In the genomic region with DNA sequence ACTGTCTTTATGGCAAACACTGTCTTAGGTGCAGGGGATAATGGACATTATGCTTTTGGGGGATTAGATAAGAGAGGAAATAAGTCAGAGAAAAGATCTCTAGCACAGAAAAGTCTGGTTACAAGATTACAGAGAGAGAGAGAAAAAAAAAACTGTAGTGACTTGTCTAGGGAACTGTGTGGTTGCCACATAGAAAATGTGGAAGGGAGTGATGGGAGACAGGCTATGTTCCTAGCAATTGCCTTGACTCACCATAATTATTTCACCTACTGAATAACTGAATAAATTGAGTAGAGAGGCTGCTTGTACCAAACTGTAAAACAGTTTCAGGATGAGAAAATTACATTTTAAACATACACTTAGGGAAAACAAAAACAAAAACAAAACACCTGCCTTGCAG, we compare ENCODE assay signal across 23 cellular contexts.
DNase-seq lines count a peak whose midpoint lies in the region; ATAC-seq and TF ChIP-seq lines count a peak whose summit lies in the region.
"Had no signal": no experiment of that assay in that cellular context is flagged by ENCODE, and none has a peak within 500 bp of the region (broad histone marks: within the 10 kb centered on the region; RNA-seq: fewer than 3 reads in every experiment).

No MANE protein-coding gene starts in this region.

- H3K9ac ChIP-seq in neural cell (ENCODE audit: low read length) = no peak overlapping the region
- H3K9ac ChIP-seq: BLaER1 treated with 17β-estradiol and CSF1 and Interleukin-3, amounts not matched to agents 10 nM and 100 nM; KMS-11 had no signal

- no peak for TF ChIP-seq EP300 in neural cell (conservative IDR thresholded peaks at IDR 0.05; ENCODE audit: poor library complexity, severe bottlenecking)

- intact Hi-C loops in Right ventricle myocardium inferior (cut with DNase I) = no loop called here
- intact Hi-C loops in cardiac septum (cut with DNase I) = no loop called here
- intact Hi-C loops in uterus (cut with DNase I; ENCODE audit: low total_unique reads) = no loop called here
- intact Hi-C loops in CD4-positive, alpha-beta memory T cell (cut with micrococcal nuclease) = no loop called here

- no peaks in the 10 kb centered on the region for H3K36me3 ChIP-seq in neural cell (ENCODE audit: insufficient read depth, low read length)
- H3K36me3 ChIP-seq in uterus = no peaks in the 10 kb centered on the region
- H3K36me3 ChIP-seq in CD4-positive, alpha-beta memory T cell (ENCODE audit: insufficient read depth, low read length) = no peaks in the 10 kb centered on the region
- H3K36me3 ChIP-seq: BLaER1 treated with 17β-estradiol and CSF1 and Interleukin-3, amounts not matched to agents 10 nM and 100 nM; Peyer's patch; SJSA1 had no signal

- no peak overlapping the region for H3K4me3 ChIP-seq in fibroblast of the aortic adventitia (ENCODE audit: low read depth, low read length)
- no peak overlapping the region for H3K4me3 ChIP-seq in neural cell (ENCODE audit: low read length)
- no peak overlapping the region for H3K4me3 ChIP-seq in uterus
- H3K4me3 ChIP-seq in CD4-positive, alpha-beta memory T cell (ENCODE audit: low read length in 2 of 2) = no peak overlapping the region
- H3K4me3 ChIP-seq: BLaER1 treated with 17β-estradiol and CSF1 and Interleukin-3, amounts not matched to agents 10 nM and 100 nM; Peyer's patch; SJSA1 had no signal

- peak overlapping the region; percentile 5 for H3K27ac ChIP-seq in neural cell (ENCODE audit: low read length)
- peak overlapping the region; percentile 25 to 43 for H3K27ac ChIP-seq in uterus
- H3K27ac ChIP-seq in CD4-positive, alpha-beta memory T cell (ENCODE audit: low read depth, low read length) = no peak overlapping the region
- H3K27ac ChIP-seq: KMS-11, Peyer's patch, SJSA1 had no signal

- H3K27me3 Mint-ChIP-seq in CD4-positive, alpha-beta memory T cell = peaks cover 6 to 9% of the 10 kb centered on the region in 2 donors

- POLR2A ChIA-PET in CD4-positive, alpha-beta memory T cell (lab: Charles Lee; ENCODE audit: partially characterized antibody) = no interaction called here

- TF ChIP-seq RAD21 in neural cell (conservative IDR thresholded peaks at IDR 0.05) = no peak

- H3F3A ChIP-seq in neural cell (ENCODE audit: insufficient read depth, low read length, poor library complexity, severe bottlenecking) = no peaks in the 10 kb centered on the region

- no peaks in the 10 kb centered on the region for H3K4me1 ChIP-seq in uterus
- H3K4me1 ChIP-seq in CD4-positive, alpha-beta memory T cell (ENCODE audit: insufficient read depth, low read length) = no peaks in the 10 kb centered on the region
- H3K4me1 ChIP-seq: SJSA1 had no signal

- H3K79me2 ChIP-seq in neural cell (replicated peaks; ENCODE audit: insufficient read depth, low read length) = no peaks in the 10 kb centered on the region

- no peaks in the 10 kb centered on the region for H3K9me3 Mint-ChIP-seq in CD4-positive, alpha-beta memory T cell
- H3K9me3 Mint-ChIP-seq: CD8-positive, alpha-beta T cell had no signal

- H3K4me2 ChIP-seq in neural cell (ENCODE audit: low read length) = peak overlapping the region; percentile 20
- H3K4me2 ChIP-seq: KMS-11 had no signal

- H3K27ac Mint-ChIP-seq in CD4-positive, alpha-beta memory T cell = no peak overlapping the region
- H3K27ac Mint-ChIP-seq: CD8-positive, alpha-beta T cell had no signal

- H3K4me3 Mint-ChIP-seq in CD4-positive, alpha-beta memory T cell = no peak overlapping the region
- H3K4me3 Mint-ChIP-seq: CD8-positive, alpha-beta T cell had no signal

- peak; percentile 39 for ATAC-seq in Right ventricle myocardium inferior
- ATAC-seq: CD8-positive, alpha-beta T cell had no signal

- H2AFZ ChIP-seq in neural cell (ENCODE audit: low read depth, low read length) = no peak overlapping the region

- H3K9me2 ChIP-seq in neural cell (ENCODE audit: insufficient read depth, low read length) = no peaks in the 10 kb centered on the region

- no peaks in the 10 kb centered on the region for H3K4me1 Mint-ChIP-seq in CD4-positive, alpha-beta memory T cell

- H3K9me3 ChIP-seq in neural cell (ENCODE audit: low read length) (no peaks in the 10 kb centered on the region), uterus (no peaks in the 10 kb centered on the region)
- no peaks in the 10 kb centered on the region for H3K9me3 ChIP-seq in CD4-positive, alpha-beta memory T cell (ENCODE audit: control insufficient read depth in 1 of 2, low read length in 2 of 2)
- H3K9me3 ChIP-seq: BLaER1 treated with 17β-estradiol and CSF1 and Interleukin-3, amounts not matched to agents 10 nM and 100 nM; Peyer's patch; SJSA1 had no signal

- TF ChIP-seq POLR2A in uterus (IDR thresholded peaks at IDR 0.05) = no peak

- TF ChIP-seq CTCF in fibroblast of the aortic adventitia (IDR thresholded peaks at IDR 0.05; ENCODE audit: insufficient read depth, low read length) (no peak), neural cell (IDR thresholded peaks at IDR 0.05; ENCODE audit: poor library complexity, severe bottlenecking) (no peak), uterus (IDR thresholded peaks at IDR 0.05) (no peak)

- CTCF ChIA-PET in CD4-positive, alpha-beta memory T cell (lab: Charles Lee; ENCODE audit: partially characterized antibody) = no interaction called here

- no peaks in the 10 kb centered on the region for H3K36me3 Mint-ChIP-seq in CD4-positive, alpha-beta memory T cell
- H3K36me3 Mint-ChIP-seq: CD8-positive, alpha-beta T cell had no signal

- no peaks in the 10 kb centered on the region for H4K20me1 ChIP-seq in neural cell (ENCODE audit: insufficient read depth)
- H4K20me1 ChIP-seq: BLaER1 treated with 17β-estradiol and CSF1 and Interleukin-3, amounts not matched to agents 10 nM and 100 nM had no signal

- H3K27me3 ChIP-seq in neural cell (ENCODE audit: insufficient read depth, low read depth, low read length) (no peaks in the 10 kb centered on the region), uterus (no peaks in the 10 kb centered on the region)
- H3K27me3 ChIP-seq in CD4-positive, alpha-beta memory T cell (ENCODE audit: insufficient read depth, low read length) = no peaks in the 10 kb centered on the region
- H3K27me3 ChIP-seq: BLaER1 treated with 17β-estradiol and CSF1 and Interleukin-3, amounts not matched to agents 10 nM and 100 nM; Peyer's patch; SJSA1 had no signal

- DNase-seq in Right ventricle myocardium inferior (ENCODE audit: missing footprints) = no peak
- no peak for DNase-seq in cardiac septum (ENCODE audit: low spot score)
- peak; percentile 29 for DNase-seq in fibroblast of the aortic adventitia (ENCODE audit: low read depth)
- no peak for DNase-seq in uterus
- no peak for DNase-seq in stimulated activated CD4-positive, alpha-beta T cell treated with anti-CD3 and anti-CD28 coated beads, Interleukin-2, amount 100 ng/mL, for 24 hours
- DNase-seq in CD4-positive, alpha-beta memory T cell = no peak
- no peak for DNase-seq in DMS53 (lab: John Stamatoyannopoulos, UW)
- DNase-seq: 8988T; CD8-positive, alpha-beta T cell; GOT3; HCEC 1CT; IMR-90; NCI-H1105; NCI-H2029 treated with DMSO at 0.1 percent for 48 hours; NCI-H2171; NCI-H345; NCI-H524; NCI-H774; Peyer's patch had no signal

TF ChIP-seq in neural cell, 6 proteins besides CTCF, POLR2A, EP300 and RAD21:
- TF ChIP-seq TAF1 (IDR thresholded peaks at IDR 0.05; ENCODE audit: low read depth) = no peak
- TF ChIP-seq POLR2AphosphoS5 (IDR thresholded peaks at IDR 0.05) = peak; percentile 19
- TF ChIP-seq SMC3 (conservative IDR thresholded peaks at IDR 0.05; ENCODE audit: poor library complexity) = no peak
- TF ChIP-seq, protein P1, sequence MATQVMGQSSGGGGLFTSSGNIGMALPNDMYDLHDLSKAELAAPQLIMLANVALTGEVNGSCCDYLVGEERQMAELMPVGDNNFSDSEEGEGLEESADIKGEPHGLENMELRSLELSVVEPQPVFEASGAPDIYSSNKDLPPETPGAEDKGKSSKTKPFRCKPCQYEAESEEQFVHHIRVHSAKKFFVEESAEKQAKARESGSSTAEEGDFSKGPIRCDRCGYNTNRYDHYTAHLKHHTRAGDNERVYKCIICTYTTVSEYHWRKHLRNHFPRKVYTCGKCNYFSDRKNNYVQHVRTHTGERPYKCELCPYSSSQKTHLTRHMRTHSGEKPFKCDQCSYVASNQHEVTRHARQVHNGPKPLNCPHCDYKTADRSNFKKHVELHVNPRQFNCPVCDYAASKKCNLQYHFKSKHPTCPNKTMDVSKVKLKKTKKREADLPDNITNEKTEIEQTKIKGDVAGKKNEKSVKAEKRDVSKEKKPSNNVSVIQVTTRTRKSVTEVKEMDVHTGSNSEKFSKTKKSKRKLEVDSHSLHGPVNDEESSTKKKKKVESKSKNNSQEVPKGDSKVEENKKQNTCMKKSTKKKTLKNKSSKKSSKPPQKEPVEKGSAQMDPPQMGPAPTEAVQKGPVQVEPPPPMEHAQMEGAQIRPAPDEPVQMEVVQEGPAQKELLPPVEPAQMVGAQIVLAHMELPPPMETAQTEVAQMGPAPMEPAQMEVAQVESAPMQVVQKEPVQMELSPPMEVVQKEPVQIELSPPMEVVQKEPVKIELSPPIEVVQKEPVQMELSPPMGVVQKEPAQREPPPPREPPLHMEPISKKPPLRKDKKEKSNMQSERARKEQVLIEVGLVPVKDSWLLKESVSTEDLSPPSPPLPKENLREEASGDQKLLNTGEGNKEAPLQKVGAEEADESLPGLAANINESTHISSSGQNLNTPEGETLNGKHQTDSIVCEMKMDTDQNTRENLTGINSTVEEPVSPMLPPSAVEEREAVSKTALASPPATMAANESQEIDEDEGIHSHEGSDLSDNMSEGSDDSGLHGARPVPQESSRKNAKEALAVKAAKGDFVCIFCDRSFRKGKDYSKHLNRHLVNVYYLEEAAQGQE (IDR thresholded peaks at IDR 0.05; ENCODE audit: borderline replicate concordance) = no peak
- no peak for TF ChIP-seq MXI1 (conservative IDR thresholded peaks at IDR 0.05; ENCODE audit: poor library complexity, severe bottlenecking)
